Comparison of ENCODE assay signal across 10 cellular contexts in the genomic region with DNA sequence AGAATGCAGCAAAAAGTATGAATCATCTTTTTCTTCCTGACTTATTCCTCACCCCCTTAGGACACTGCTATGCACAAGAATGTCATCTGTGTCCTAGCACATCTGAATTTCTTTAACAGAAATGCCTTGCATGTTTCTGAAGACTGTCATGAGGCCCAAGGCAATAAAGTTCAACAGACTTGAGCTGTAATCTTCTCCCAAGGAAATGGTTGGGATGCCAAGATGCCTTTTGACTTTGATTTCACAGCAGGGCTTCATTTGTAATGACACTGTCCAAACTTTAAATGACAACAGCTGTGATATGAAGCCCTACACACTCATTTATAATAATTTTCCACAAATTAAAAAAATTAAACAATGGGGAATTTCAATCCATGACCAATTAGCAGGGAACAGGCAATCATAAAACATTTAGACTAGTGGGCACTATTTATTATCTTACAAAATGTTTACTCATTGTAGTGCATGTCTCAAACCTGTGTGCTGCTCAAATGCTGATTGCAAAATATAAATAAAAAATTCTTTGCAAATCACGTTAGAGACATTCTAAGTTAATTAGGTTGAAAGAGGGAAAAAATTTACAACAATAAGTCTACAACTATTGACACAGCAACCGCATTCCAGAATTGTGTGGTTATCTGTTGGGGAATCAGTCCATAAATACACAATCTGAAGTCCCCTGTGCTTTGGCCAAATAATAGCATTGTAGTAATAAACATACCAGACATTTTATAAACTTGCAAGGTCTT.
A peak's percentile ranks its signal among the peaks of the same experiment; 100 is the strongest.
DNase-seq lines count a peak whose midpoint lies in the region; ATAC-seq and TF ChIP-seq lines count a peak whose summit lies in the region.
"Had no signal": no experiment of that assay in that cellular context is flagged by ENCODE, and none has a peak within 500 bp of the region (broad histone marks: within the 10 kb centered on the region; RNA-seq: fewer than 3 reads in every experiment).

No MANE protein-coding gene starts in this region.

- no peaks in the 10 kb centered on the region for H3K9me3 ChIP-seq in iPS-20b (ENCODE audit: insufficient read depth, low read depth, low read length)
- H3K9me3 ChIP-seq: testis had no signal

- no peaks in the 10 kb centered on the region for H3K9me3 Mint-ChIP-seq in natural killer cell

- no peak for ATAC-seq in activated CD4-positive, CD25-positive, alpha-beta regulatory T cell treated with anti-CD3 and anti-CD28 coated beads, Interleukin-2, amount 50 U/mL, for 24 hours
- no peak for ATAC-seq in natural killer cell

- H3K4me1 Mint-ChIP-seq in natural killer cell = no peaks in the 10 kb centered on the region

- H3K4me3 Mint-ChIP-seq in natural killer cell = no peak overlapping the region

- no peak overlapping the region for H3K27ac Mint-ChIP-seq in natural killer cell

- H3K27me3 ChIP-seq in iPS-20b (ENCODE audit: insufficient read depth, low read length) = no peaks in the 10 kb centered on the region
- H3K27me3 ChIP-seq: testis had no signal

- H3K4me1 ChIP-seq in iPS-20b (ENCODE audit: insufficient read depth, low read length) = peaks cover 32% of the 10 kb centered on the region

- intact Hi-C loops in natural killer cell (cut with micrococcal nuclease) = no loop called here
- intact Hi-C loops in posterior vena cava (cut with DNase I) = no loop called here

- peak overlapping the region; percentile 3 for H3K27ac ChIP-seq in iPS-20b (ENCODE audit: low read length)
- H3K27ac ChIP-seq: 22Rv1, testis had no signal

- H3K27me3 Mint-ChIP-seq in natural killer cell (ENCODE audit: low read depth in 2 of 2) = no peaks in the 10 kb centered on the region

- no peak for TF ChIP-seq CTCF in natural killer cell (IDR thresholded peaks at IDR 0.05)

- DNase-seq in SIG-M5 treated with dmso at 0.1 percent for 504 hours (lab: John Stamatoyannopoulos, UW; ENCODE audit: unreplicated experiment) = peak; percentile 3
- no peak for DNase-seq in SIG-M5 (lab: John Stamatoyannopoulos, UW)
- peak; percentile 74 for DNase-seq in astrocyte of the hippocampus (ENCODE audit: low read depth, low spot score)
- DNase-seq in mesenteric fat pad (ENCODE audit: low spot score) = no peak
- no peak for DNase-seq in natural killer cell
- DNase-seq in posterior vena cava (ENCODE audit: low spot score) = no peak
- DNase-seq: testis had no signal

- peak overlapping the region; percentile 42; the same call in 1 of the 2 replicates for H3K4me3 ChIP-seq in iPS-20b (ENCODE audit: low read length)
- H3K4me3 ChIP-seq: testis had no signal

- H3K36me3 Mint-ChIP-seq in natural killer cell = no peaks in the 10 kb centered on the region

- H3K9ac ChIP-seq in iPS-20b (ENCODE audit: low read depth, low read length) = peak overlapping the region; percentile 46

- H3K36me3 ChIP-seq in iPS-20b (ENCODE audit: insufficient read depth, low read depth, low read length) = no peaks in the 10 kb centered on the region

Comparison
In these comparisons a context has a peak if more than half of its experiments do, and no peak if none do; other contexts are left out.
1. DNase-seq: peak in SIG-M5 treated with dmso at 0.1 percent for 504 hours (single experiment) and astrocyte of the hippocampus (single experiment); none in SIG-M5 (single experiment), mesenteric fat pad (single experiment), natural killer cell (single experiment) and posterior vena cava (single experiment).